8 cellular contexts compared by ENCODE assay signal in genomic region chr13:41017744-41018582, GRCh38. TPM values are rescaled to one million over a fixed set of nuclear protein-coding genes. Genes with fewer than 3 reads are reported as not detected.
DNase-seq lines count a peak whose midpoint lies in the region; ATAC-seq and TF ChIP-seq lines count a peak whose summit lies in the region.

No MANE protein-coding gene starts in this region.

- H3K4me3 ChIP-seq in BLaER1 treated with 17β-estradiol and CSF1 and Interleukin-3, amounts not matched to agents 10 nM and 100 nM = peak overlapping the region; percentile 67 to 83 (median 76)
- no peak overlapping the region for H3K4me3 ChIP-seq in IMR-90 (ENCODE audit: insufficient read depth, low read depth, low read length)
- peak overlapping the region; percentile 65 to 87 for H3K4me3 ChIP-seq in mucosa of rectum (ENCODE audit: low read length in 2 of 2)

- peak overlapping the region; percentile 27 to 88 (median 66); a peak in 19 of 22 replicates for H3K4me2 ChIP-seq in BLaER1 treated with 17β-estradiol and CSF1 and Interleukin-3, amounts not matched to agents 10 nM and 100 nM
- no peak overlapping the region for H3K4me2 ChIP-seq in IMR-90 (ENCODE audit: low read depth, low read length)

- H3K18ac ChIP-seq in IMR-90 (ENCODE audit: low read depth, low read length) = no peak overlapping the region

- H3K4me3 Mint-ChIP-seq in activated naive CD8-positive, alpha-beta T cell treated with anti-CD3 and anti-CD28 coated beads, Interleukin-2, amount 50 U/mL, for 24 hours = peak overlapping the region; percentile 91

- no peak for TF ChIP-seq CTCF in IMR-90 (conservative IDR thresholded peaks at IDR 0.05; ENCODE audit: low read depth, low read length)

- no peak overlapping the region for H2BK20ac ChIP-seq in IMR-90 (ENCODE audit: low read depth, low read length)

- peaks cover 15% of the 10 kb centered on the region for H3K36me3 Mint-ChIP-seq in activated naive CD8-positive, alpha-beta T cell treated with anti-CD3 and anti-CD28 coated beads, Interleukin-2, amount 50 U/mL, for 24 hours (ENCODE audit: low read depth)

- no peak overlapping the region for H2BK120ac ChIP-seq in IMR-90 (ENCODE audit: low read depth, low read length)

- peak; percentile 19 for DNase-seq in IMR-90
- DNase-seq in activated naive CD8-positive, alpha-beta T cell treated with anti-CD3 and anti-CD28 coated beads, Interleukin-2, amount 50 U/mL, for 24 hours = no peak
- DNase-seq in NCI-H1105 treated with DMSO at 0.1 percent for 48 hours (lab: John Stamatoyannopoulos, UW) = no peak
- DNase-seq in T-helper 9 cell = no peak
- DNase-seq in GM19240 (ENCODE audit: insufficient read length, low spot score) = no peak
- DNase-seq in stimulated activated CD4-positive, alpha-beta T cell treated with anti-CD3 and anti-CD28 coated beads, Interleukin-1b, Interleukin-23, amount 100 ng/mL, for 48 hours = no peak

- no peak overlapping the region for H3K23ac ChIP-seq in IMR-90 (ENCODE audit: low read depth, low read length)

- H3K4ac ChIP-seq in IMR-90 (ENCODE audit: low read depth, low read length) = no peak overlapping the region

- H3K27me3 Mint-ChIP-seq in activated naive CD8-positive, alpha-beta T cell treated with anti-CD3 and anti-CD28 coated beads, Interleukin-2, amount 50 U/mL, for 24 hours = no peaks in the 10 kb centered on the region

- H3K56ac ChIP-seq in IMR-90 (ENCODE audit: extremely low read depth, insufficient read depth, low read length) = no peak overlapping the region

- H3K4me1 Mint-ChIP-seq in activated naive CD8-positive, alpha-beta T cell treated with anti-CD3 and anti-CD28 coated beads, Interleukin-2, amount 50 U/mL, for 24 hours = peaks cover 45% of the 10 kb centered on the region

- TF ChIP-seq POLR2A in IMR-90 (IDR thresholded peaks at IDR 0.05; ENCODE audit: low read depth, low read length) = no peak

- CTCF ChIA-PET in IMR-90 (lab: Yijun Ruan, JAX) = no interaction called here

- no peaks in the 10 kb centered on the region for H3K9me3 Mint-ChIP-seq in activated naive CD8-positive, alpha-beta T cell treated with anti-CD3 and anti-CD28 coated beads, Interleukin-2, amount 50 U/mL, for 24 hours

- BruUV-seq in IMR-90 (replicated peaks; lab: Mats Ljungman, UMichigan) = no TSS peak

- no peak overlapping the region for H2AK5ac ChIP-seq in IMR-90 (ENCODE audit: low read depth, low read length)

- H2BK5ac ChIP-seq in IMR-90 (ENCODE audit: low read depth, low read length, poor library complexity, severe bottlenecking) = no peak overlapping the region

- H3K27ac Mint-ChIP-seq in activated naive CD8-positive, alpha-beta T cell treated with anti-CD3 and anti-CD28 coated beads, Interleukin-2, amount 50 U/mL, for 24 hours = peak overlapping the region; percentile 88

- H4K5ac ChIP-seq in IMR-90 (ENCODE audit: low read depth, low read length) = no peak overlapping the region

- dilution Hi-C loops in IMR-90 (cut with HindIII; ENCODE audit: low sequenced_read_pairs, unreplicated experiment) = no loop called here

- H2AFZ ChIP-seq in IMR-90 (replicated peaks; ENCODE audit: low read length, poor library complexity) = no peak overlapping the region

- peak overlapping the region; percentile 95 to 100 (median 98) for H3K27ac ChIP-seq in BLaER1 treated with 17β-estradiol and CSF1 and Interleukin-3, amounts not matched to agents 10 nM and 100 nM
- H3K27ac ChIP-seq in IMR-90 (ENCODE audit: insufficient read depth, low read length) (no peak overlapping the region), mucosa of rectum (ENCODE audit: low read depth in 2 of 2, low read length in 2 of 2) (peak overlapping the region; percentile 72 to 93)

- no CpG with 5 or more reads among the region's 3 CpGs for WGBS in IMR-90 (ENCODE audit: extremely low coverage in 2 of 2, insufficient read length in 1 of 2), 2 experiments

- peaks cover 22 to 70% (median 52%) of the 10 kb centered on the region in 11 experiments for H4K20me1 ChIP-seq in BLaER1 treated with 17β-estradiol and CSF1 and Interleukin-3, amounts not matched to agents 10 nM and 100 nM
- H4K20me1 ChIP-seq in IMR-90 (ENCODE audit: insufficient read depth, low read length) = peaks cover 7% of the 10 kb centered on the region; the same call in 1 of the 2 replicates

- H3K9ac ChIP-seq in BLaER1 treated with 17β-estradiol and CSF1 and Interleukin-3, amounts not matched to agents 10 nM and 100 nM = peak overlapping the region; percentile 92 to 99 (median 96)
- H3K9ac ChIP-seq in IMR-90 (ENCODE audit: low read depth, low read length) (no peak overlapping the region), mucosa of rectum (ENCODE audit: low read depth in 1 of 2, low read length in 2 of 2) (peak overlapping the region; percentile 64 to 77)

- no peak; the same call in 1 of the 2 replicates for ATAC-seq in IMR-90 (ENCODE audit: low read depth)
- ATAC-seq in activated naive CD8-positive, alpha-beta T cell treated with anti-CD3 and anti-CD28 coated beads, Interleukin-2, amount 50 U/mL, for 24 hours = no peak

- no peaks in the 10 kb centered on the region for H3K9me3 ChIP-seq in BLaER1 treated with 17β-estradiol and CSF1 and Interleukin-3, amounts not matched to agents 10 nM and 100 nM (replicated peaks in 1 of 11)
- no peaks in the 10 kb centered on the region for H3K9me3 ChIP-seq in IMR-90 (ENCODE audit: control insufficient read depth, insufficient read depth, low read length)
- no peaks in the 10 kb centered on the region for H3K9me3 ChIP-seq in mucosa of rectum (ENCODE audit: control insufficient read depth in 2 of 2, low read length in 2 of 2)

- no peak overlapping the region for H2AK9ac ChIP-seq in IMR-90 (replicated peaks; ENCODE audit: low read depth, low read length, poor library complexity)

- peaks cover 2 to 38% (median 21%) of the 10 kb centered on the region in 11 experiments; a peak in 18 of 22 replicates for H3K36me3 ChIP-seq in BLaER1 treated with 17β-estradiol and CSF1 and Interleukin-3, amounts not matched to agents 10 nM and 100 nM
- no peaks in the 10 kb centered on the region for H3K36me3 ChIP-seq in IMR-90 (ENCODE audit: control insufficient read depth, insufficient read depth, low read length)
- H3K36me3 ChIP-seq in mucosa of rectum (ENCODE audit: control insufficient read depth in 2 of 2, insufficient read depth in 2 of 2, low read length in 2 of 2) = no peaks in the 10 kb centered on the region

- intact Hi-C loops in IMR-90 (cut with micrococcal nuclease) = no loop called here

- no peaks in the 10 kb centered on the region for H3K9me1 ChIP-seq in IMR-90 (ENCODE audit: insufficient read depth, low read length)

- H4K8ac ChIP-seq in IMR-90 (ENCODE audit: low read depth in 2 of 2, low read length in 2 of 2) = no peak overlapping the region

- in situ Hi-C loops in IMR-90 (cut with MboI; ENCODE audit: low sequenced_read_pairs) = no loop called here

- peaks cover 25 to 40% of the 10 kb centered on the region in 2 experiments for H3K79me1 ChIP-seq in IMR-90 (ENCODE audit: low read depth in 1 of 2, low read length in 2 of 2)

- peaks cover 26 to 67% (median 45%) of the 10 kb centered on the region in 10 experiments for H3K4me1 ChIP-seq in BLaER1 treated with 17β-estradiol and CSF1 and Interleukin-3, amounts not matched to agents 10 nM and 100 nM
- H3K4me1 ChIP-seq in IMR-90 (ENCODE audit: control insufficient read depth, insufficient read depth, low read length) (no peaks in the 10 kb centered on the region; the same call in 1 of the 2 replicates), mucosa of rectum (ENCODE audit: control insufficient read depth in 2 of 2, insufficient read depth in 2 of 2, low read length in 2 of 2) (peaks cover 0 to 28% of the 10 kb centered on the region in 2 donors)

- no peak overlapping the region for H2BK15ac ChIP-seq in IMR-90 (ENCODE audit: low read depth, low read length)

- TF ChIP-seq RAD21 in IMR-90 (IDR thresholded peaks at IDR 0.05; ENCODE audit: low read length) = no peak

- POLR2A ChIA-PET in IMR-90 (lab: Charles Lee; ENCODE audit: unreplicated experiment) = no interaction called here

- H3K27me3 ChIP-seq in BLaER1 treated with 17β-estradiol and CSF1 and Interleukin-3, amounts not matched to agents 10 nM and 100 nM = no peaks in the 10 kb centered on the region
- H3K27me3 ChIP-seq in IMR-90 (ENCODE audit: control insufficient read depth, insufficient read depth, low read length) (no peaks in the 10 kb centered on the region), mucosa of rectum (ENCODE audit: control insufficient read depth in 2 of 2, insufficient read depth in 2 of 2, low read length in 2 of 2) (no peaks in the 10 kb centered on the region)

- H4K91ac ChIP-seq in IMR-90 (ENCODE audit: insufficient read depth, low read depth, low read length) = no peak overlapping the region

- no peak overlapping the region for H3K14ac ChIP-seq in IMR-90 (replicated peaks; ENCODE audit: low read depth, low read length)

TF ChIP-seq in IMR-90, 13 proteins besides CTCF, POLR2A, EP300 and RAD21 (continues in another document):
- TF ChIP-seq NFE2L2 (IDR thresholded peaks at IDR 0.05; ENCODE audit: low read depth, low read length) = no peak
- TF ChIP-seq RFX5 (IDR thresholded peaks at IDR 0.05; ENCODE audit: low read depth, low read length) = no peak
- no peak for TF ChIP-seq MAZ (IDR thresholded peaks at IDR 0.05; ENCODE audit: borderline replicate concordance, low read depth, low read length)
- TF ChIP-seq CEBPB (IDR thresholded peaks at IDR 0.05; ENCODE audit: low read depth, low read length) = no peak
- no peak for TF ChIP-seq FOS (IDR thresholded peaks at IDR 0.05; ENCODE audit: low read depth, low read length)
- no peak for TF ChIP-seq RCOR1 (IDR thresholded peaks at IDR 0.05; ENCODE audit: insufficient replicate concordance, low read length)
- TF ChIP-seq USF2 (IDR thresholded peaks at IDR 0.05; ENCODE audit: low read depth, low read length) = no peak
- TF ChIP-seq MXI1 (IDR thresholded peaks at IDR 0.05; ENCODE audit: borderline replicate concordance, low read depth, low read length) = no peak

RNA-seq across cellular contexts. Expression of gene ELF1, which starts 1.2 kb away (rescaled TPM):
- total RNA-seq in IMR-90 (2012; rRNA removed) = 27.6 and 36.9 TPM in 2 replicates
- polyA plus RNA-seq in IMR-90 (2012; rRNA removed) = 23.7 and 25.4 TPM in 2 replicates
- 11.7 and 15.9 TPM in 2 replicates for polyA plus RNA-seq in IMR-90 (2012; cell fraction: cytosol; rRNA removed)
- 10.8 and 27.3 TPM in 2 replicates for polyA plus RNA-seq in IMR-90 (2012; cell fraction: nucleus; rRNA removed; ENCODE audit: low replicate concordance)

RNA-seq across cellular contexts. Expression of gene WBP4, which starts 43.3 kb away (rescaled TPM):
- total RNA-seq in IMR-90 (2012; rRNA removed) = 4.3 and 11.4 TPM in 2 replicates
- 9.6 and 11.0 TPM in 2 replicates for polyA plus RNA-seq in IMR-90 (2012; rRNA removed)
- 1.1 and 1.7 TPM in 2 replicates for polyA plus RNA-seq in IMR-90 (2012; cell fraction: cytosol; rRNA removed)
- 0.85 and 6.2 TPM in 2 replicates for polyA plus RNA-seq in IMR-90 (2012; cell fraction: nucleus; rRNA removed; ENCODE audit: low replicate concordance)
